ENCODE assay signal across 31 cellular contexts in the genomic region with DNA sequence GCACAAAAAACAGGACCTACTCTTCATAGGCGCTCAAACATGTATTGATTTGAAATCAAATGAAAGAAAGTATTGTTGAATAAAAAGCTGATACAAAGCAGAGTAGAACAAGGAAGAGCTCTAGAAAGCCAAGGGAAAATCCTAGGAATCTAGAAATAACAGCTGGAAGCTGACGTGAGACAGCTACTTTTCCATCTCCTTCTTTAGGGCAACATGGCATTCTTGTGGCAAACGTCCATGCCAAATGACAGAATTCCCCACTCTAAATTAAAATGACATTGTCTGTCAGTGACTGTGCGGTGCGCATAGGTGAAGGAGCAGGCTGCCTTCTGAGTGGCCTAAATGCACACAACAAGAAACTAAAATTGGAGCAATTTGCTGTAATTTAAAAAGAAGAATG.
"Had no signal": no experiment of that assay in that cellular context is flagged by ENCODE, and none has a peak within 500 bp of the region (broad histone marks: within the 10 kb centered on the region; RNA-seq: fewer than 3 reads in every experiment).

No MANE protein-coding gene starts in this region.

- DNase-seq: activated B cell treated with CpG ODN at 0.5 μM for 24 hours; activated CD4-positive, alpha-beta memory T cell treated with anti-CD3 and anti-CD28 coated beads for 36 hours; activated CD4-positive, alpha-beta T cell treated with anti-CD3 and anti-CD28 coated beads for 4 hours; activated CD4-positive, alpha-beta T cell treated with anti-CD3 and anti-CD28 coated beads, Interleukin-2, amount 10 ng/mL, durations not matched to agents 24 days and 14 days; activated CD4-positive, alpha-beta T cell treated with anti-CD3 and anti-CD28 coated beads, Interleukin-2, amount 50 U/mL, for 1 hour; activated CD4-positive, alpha-beta T cell treated with anti-CD3 and anti-CD28 coated beads, Interleukin-2, amount 50 U/mL, for 4 hours; activated CD4-positive, CD25-positive, alpha-beta regulatory T cell treated with anti-CD3 and anti-CD28 coated beads, Interleukin-2, amount 50 U/mL, for 72 hours; activated CD8-positive, alpha-beta memory T cell treated with anti-CD3 and anti-CD28 coated beads, Interleukin-2, amount 50 U/mL, for 4 hours; activated CD8-positive, alpha-beta T cell treated with anti-CD3 and anti-CD28 coated beads for 36 hours; activated effector memory CD4-positive, alpha-beta T cell treated with Interleukin-2 at 50 U/mL for 16 hours; activated gamma-delta T cell; activated naive CD4-positive, alpha-beta T cell treated with anti-CD3 and anti-CD28 coated beads, Interleukin-2, amount 50 U/mL, for 16 hours; activated naive CD4-positive, alpha-beta T cell treated with Interleukin-2 at 50 U/mL for 16 hours; activated naive CD8-positive, alpha-beta T cell treated with anti-CD3 and anti-CD28 coated beads for 36 hours; activated T-cell treated with anti-CD3 and anti-CD28 coated beads, Interleukin-2, amount 50 U/mL, for 24 hours; activated T-cell treated with anti-CD3 and anti-CD28 coated beads, Interleukin-2, amount 50 U/mL, for 48 hours; adrenal gland; amniotic stem cell; aorta; body of pancreas; brain microvascular endothelial cell; central memory CD4-positive, alpha-beta T cell; T-helper 1 cell; T-helper 2 cell; T-helper 9 cell had no signal

- H3K4me1 Mint-ChIP-seq: activated CD4-positive, alpha-beta T cell treated with anti-CD3 and anti-CD28 coated beads, Interleukin-2, amount 10 ng/mL, durations not matched to agents 24 days and 14 days; activated naive CD8-positive, alpha-beta T cell treated with anti-CD3 and anti-CD28 coated beads for 36 hours had no signal

- H3K27ac ChIP-seq: adrenal gland, body of pancreas, brain microvascular endothelial cell, breast epithelium, VCaP had no signal

- H3K27ac Mint-ChIP-seq: activated B cell treated with CpG ODN at 0.5 μM for 24 hours; activated CD4-positive, alpha-beta memory T cell treated with anti-CD3 and anti-CD28 coated beads for 36 hours; activated CD4-positive, alpha-beta T cell treated with anti-CD3 and anti-CD28 coated beads, Interleukin-2, amount 10 ng/mL, durations not matched to agents 24 days and 14 days; activated CD8-positive, alpha-beta T cell treated with anti-CD3 and anti-CD28 coated beads for 36 hours; activated naive CD4-positive, alpha-beta T cell treated with anti-CD3 and anti-CD28 coated beads, Interleukin-2, amount 50 U/mL, for 72 hours; activated naive CD8-positive, alpha-beta T cell treated with anti-CD3 and anti-CD28 coated beads for 36 hours; activated T-cell treated with anti-CD3 and anti-CD28 coated beads, Interleukin-2, amount 50 U/mL, for 24 hours; activated T-helper 2 cell treated with anti-CD3 and anti-CD28 coated beads, Interferon-gamma antibody, Interleukin-2, Interleukin-4, amounts not matched to agents 10 μg/mL and 5 μg/mL and 100 μg/mL, durations not matched to agents 14 hours and 24 hours and 36 hours; T-helper 1 cell treated with Interleukin-12 subunit alpha and Interleukin-12 subunit beta and Interleukin-4 antibody, amounts not matched to agents 30 μg/mL and 1 μg/mL, for 36 hours; T-helper 2 cell treated with Interferon-gamma antibody and Interleukin-4, amounts not matched to agents 5 μg/mL and 100 μg/mL, for 36 hours had no signal

- H3K27me3 Mint-ChIP-seq: activated B cell treated with CpG ODN at 0.5 μM for 24 hours; activated CD4-positive, alpha-beta memory T cell treated with anti-CD3 and anti-CD28 coated beads for 36 hours; activated CD4-positive, alpha-beta T cell treated with anti-CD3 and anti-CD28 coated beads, Interleukin-2, amount 10 ng/mL, durations not matched to agents 24 days and 14 days; activated CD8-positive, alpha-beta T cell treated with anti-CD3 and anti-CD28 coated beads for 36 hours; activated naive CD8-positive, alpha-beta T cell treated with anti-CD3 and anti-CD28 coated beads for 36 hours; activated T-cell treated with anti-CD3 and anti-CD28 coated beads, Interleukin-2, amount 50 U/mL, for 24 hours had no signal

- H3K4me3 Mint-ChIP-seq: activated B cell treated with CpG ODN at 0.5 μM for 24 hours; activated CD4-positive, alpha-beta memory T cell treated with anti-CD3 and anti-CD28 coated beads for 36 hours; activated CD4-positive, alpha-beta T cell treated with anti-CD3 and anti-CD28 coated beads, Interleukin-2, amount 10 ng/mL, durations not matched to agents 24 days and 14 days; activated CD8-positive, alpha-beta T cell treated with anti-CD3 and anti-CD28 coated beads for 36 hours; activated naive CD8-positive, alpha-beta T cell treated with anti-CD3 and anti-CD28 coated beads for 36 hours; activated T-cell treated with anti-CD3 and anti-CD28 coated beads, Interleukin-2, amount 50 U/mL, for 24 hours; T-helper 1 cell treated with Interleukin-12 subunit alpha and Interleukin-12 subunit beta and Interleukin-4 antibody, amounts not matched to agents 30 μg/mL and 1 μg/mL, for 36 hours; T-helper 2 cell treated with Interferon-gamma antibody and Interleukin-4, amounts not matched to agents 5 μg/mL and 100 μg/mL, for 36 hours had no signal

- H3K9me3 Mint-ChIP-seq: activated B cell treated with CpG ODN at 0.5 μM for 24 hours; activated CD4-positive, alpha-beta memory T cell treated with anti-CD3 and anti-CD28 coated beads for 36 hours; activated CD4-positive, alpha-beta T cell treated with anti-CD3 and anti-CD28 coated beads, Interleukin-2, amount 10 ng/mL, durations not matched to agents 24 days and 14 days; activated CD8-positive, alpha-beta T cell treated with anti-CD3 and anti-CD28 coated beads for 36 hours; activated naive CD8-positive, alpha-beta T cell treated with anti-CD3 and anti-CD28 coated beads for 36 hours; activated T-cell treated with anti-CD3 and anti-CD28 coated beads, Interleukin-2, amount 50 U/mL, for 24 hours; activated T-helper 2 cell treated with anti-CD3 and anti-CD28 coated beads, Interferon-gamma antibody, Interleukin-2, Interleukin-4, amounts not matched to agents 10 μg/mL and 5 μg/mL and 100 μg/mL, durations not matched to agents 14 hours and 24 hours and 36 hours; T-helper 1 cell treated with Interleukin-12 subunit alpha and Interleukin-12 subunit beta and Interleukin-4 antibody, amounts not matched to agents 30 μg/mL and 1 μg/mL, for 36 hours; T-helper 2 cell treated with Interferon-gamma antibody and Interleukin-4, amounts not matched to agents 5 μg/mL and 100 μg/mL, for 36 hours had no signal

- H3K36me3 Mint-ChIP-seq: activated CD4-positive, alpha-beta memory T cell treated with anti-CD3 and anti-CD28 coated beads for 36 hours; activated naive CD4-positive, alpha-beta T cell treated with anti-CD3 and anti-CD28 coated beads, Interleukin-2, amount 50 U/mL, for 72 hours; activated naive CD8-positive, alpha-beta T cell treated with anti-CD3 and anti-CD28 coated beads for 36 hours had no signal

- H3K27me3 ChIP-seq: adrenal gland, body of pancreas, brain microvascular endothelial cell, breast epithelium had no signal

- H3K4me3 ChIP-seq: adrenal gland, body of pancreas, breast epithelium had no signal

- H3K9me3 ChIP-seq: adrenal gland, body of pancreas, breast epithelium had no signal

- H3K36me3 ChIP-seq: adrenal gland, brain microvascular endothelial cell, breast epithelium had no signal

- H3K4me1 ChIP-seq: adrenal gland, body of pancreas, breast epithelium had no signal
